In the genomic region with DNA sequence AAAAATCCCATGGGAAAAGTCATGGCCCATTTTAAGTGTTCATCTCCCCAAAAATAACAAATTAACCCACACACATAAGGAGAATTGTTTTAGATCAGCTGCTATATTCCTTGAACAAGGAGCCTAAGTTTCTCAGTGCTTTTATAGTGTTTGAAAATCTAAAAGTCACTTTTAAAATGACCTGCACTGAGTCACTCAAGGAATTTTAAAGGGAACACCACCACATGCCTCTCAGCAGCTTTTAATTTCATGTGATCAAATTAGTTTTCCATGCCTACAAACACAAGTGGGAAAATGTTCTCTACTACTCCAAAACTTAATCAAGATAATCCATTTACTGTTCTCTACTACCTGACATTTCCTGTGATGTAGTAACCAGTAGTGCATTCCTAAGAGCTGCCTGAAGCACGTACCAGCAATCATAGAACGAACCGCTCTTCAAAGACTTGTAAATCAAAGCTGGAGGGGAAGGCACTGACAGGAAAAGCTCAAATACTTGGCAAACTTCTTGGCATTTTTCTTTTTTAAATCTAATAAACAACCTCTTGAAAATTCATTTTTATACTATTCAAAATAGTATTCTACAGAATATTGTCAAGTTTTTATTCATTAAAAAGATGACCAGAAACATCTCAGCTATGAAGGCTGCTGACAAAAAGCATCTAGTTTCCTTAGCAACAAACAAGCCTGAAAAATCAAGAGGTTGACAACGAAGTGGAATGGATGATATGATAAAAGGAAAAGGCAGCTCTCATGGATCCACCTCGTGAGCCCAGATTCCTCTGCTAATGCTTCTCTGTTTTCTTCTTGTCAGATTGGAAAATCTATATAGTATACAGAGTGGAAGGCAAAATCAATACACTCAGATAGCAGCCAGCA, we compare ENCODE assay signal across 2 cellular contexts.
TF ChIP-seq lines count a peak whose summit lies in the region.

No MANE protein-coding gene starts in this region.

TF ChIP-seq in SK-N-SH treated with all-trans-retinoic acid at 6 μM for 48 hours, 23 proteins besides CTCF, POLR2A, EP300 and RAD21 (continued from another document):
- TF ChIP-seq, protein P1, sequence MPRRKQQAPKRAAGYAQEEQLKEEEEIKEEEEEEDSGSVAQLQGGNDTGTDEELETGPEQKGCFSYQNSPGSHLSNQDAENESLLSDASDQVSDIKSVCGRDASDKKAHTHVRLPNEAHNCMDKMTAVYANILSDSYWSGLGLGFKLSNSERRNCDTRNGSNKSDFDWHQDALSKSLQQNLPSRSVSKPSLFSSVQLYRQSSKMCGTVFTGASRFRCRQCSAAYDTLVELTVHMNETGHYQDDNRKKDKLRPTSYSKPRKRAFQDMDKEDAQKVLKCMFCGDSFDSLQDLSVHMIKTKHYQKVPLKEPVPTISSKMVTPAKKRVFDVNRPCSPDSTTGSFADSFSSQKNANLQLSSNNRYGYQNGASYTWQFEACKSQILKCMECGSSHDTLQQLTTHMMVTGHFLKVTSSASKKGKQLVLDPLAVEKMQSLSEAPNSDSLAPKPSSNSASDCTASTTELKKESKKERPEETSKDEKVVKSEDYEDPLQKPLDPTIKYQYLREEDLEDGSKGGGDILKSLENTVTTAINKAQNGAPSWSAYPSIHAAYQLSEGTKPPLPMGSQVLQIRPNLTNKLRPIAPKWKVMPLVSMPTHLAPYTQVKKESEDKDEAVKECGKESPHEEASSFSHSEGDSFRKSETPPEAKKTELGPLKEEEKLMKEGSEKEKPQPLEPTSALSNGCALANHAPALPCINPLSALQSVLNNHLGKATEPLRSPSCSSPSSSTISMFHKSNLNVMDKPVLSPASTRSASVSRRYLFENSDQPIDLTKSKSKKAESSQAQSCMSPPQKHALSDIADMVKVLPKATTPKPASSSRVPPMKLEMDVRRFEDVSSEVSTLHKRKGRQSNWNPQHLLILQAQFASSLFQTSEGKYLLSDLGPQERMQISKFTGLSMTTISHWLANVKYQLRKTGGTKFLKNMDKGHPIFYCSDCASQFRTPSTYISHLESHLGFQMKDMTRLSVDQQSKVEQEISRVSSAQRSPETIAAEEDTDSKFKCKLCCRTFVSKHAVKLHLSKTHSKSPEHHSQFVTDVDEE (CRISPR knock-in tag; IDR thresholded peaks at IDR 0.05): no peak
- no peak for TF ChIP-seq ESRRG (CRISPR knock-in tag; IDR thresholded peaks at IDR 0.05)
- TF ChIP-seq ARNTL (CRISPR knock-in tag; IDR thresholded peaks at IDR 0.05; ENCODE audit: borderline replicate concordance, low read depth): no peak
- TF ChIP-seq SNAI2 (CRISPR knock-in tag; IDR thresholded peaks at IDR 0.05): no peak
- TF ChIP-seq, protein P2, sequence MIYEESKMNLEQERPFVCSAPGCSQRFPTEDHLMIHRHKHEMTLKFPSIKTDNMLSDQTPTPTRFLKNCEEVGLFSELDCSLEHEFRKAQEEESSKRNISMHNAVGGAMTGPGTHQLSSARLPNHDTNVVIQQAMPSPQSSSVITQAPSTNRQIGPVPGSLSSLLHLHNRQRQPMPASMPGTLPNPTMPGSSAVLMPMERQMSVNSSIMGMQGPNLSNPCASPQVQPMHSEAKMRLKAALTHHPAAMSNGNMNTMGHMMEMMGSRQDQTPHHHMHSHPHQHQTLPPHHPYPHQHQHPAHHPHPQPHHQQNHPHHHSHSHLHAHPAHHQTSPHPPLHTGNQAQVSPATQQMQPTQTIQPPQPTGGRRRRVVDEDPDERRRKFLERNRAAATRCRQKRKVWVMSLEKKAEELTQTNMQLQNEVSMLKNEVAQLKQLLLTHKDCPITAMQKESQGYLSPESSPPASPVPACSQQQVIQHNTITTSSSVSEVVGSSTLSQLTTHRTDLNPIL (CRISPR knock-in tag; IDR thresholded peaks at IDR 0.05; ENCODE audit: low read depth): peak; percentile 59; the same call in 1 of the 2 replicates
- no peak for TF ChIP-seq BACH2 (CRISPR knock-in tag; IDR thresholded peaks at IDR 0.05; ENCODE audit: borderline replicate concordance)

TF ChIP-seq in SK-N-SH, 30 proteins besides CTCF, POLR2A, EP300 and RAD21 (continued from another document):
- TF ChIP-seq, protein P3, sequence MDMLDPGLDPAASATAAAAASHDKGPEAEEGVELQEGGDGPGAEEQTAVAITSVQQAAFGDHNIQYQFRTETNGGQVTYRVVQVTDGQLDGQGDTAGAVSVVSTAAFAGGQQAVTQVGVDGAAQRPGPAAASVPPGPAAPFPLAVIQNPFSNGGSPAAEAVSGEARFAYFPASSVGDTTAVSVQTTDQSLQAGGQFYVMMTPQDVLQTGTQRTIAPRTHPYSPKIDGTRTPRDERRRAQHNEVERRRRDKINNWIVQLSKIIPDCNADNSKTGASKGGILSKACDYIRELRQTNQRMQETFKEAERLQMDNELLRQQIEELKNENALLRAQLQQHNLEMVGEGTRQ (IDR thresholded peaks at IDR 0.05; ENCODE audit: borderline replicate concordance, low read depth, low read length): no peak
